8 cellular contexts compared by ENCODE assay signal in the genomic region with DNA sequence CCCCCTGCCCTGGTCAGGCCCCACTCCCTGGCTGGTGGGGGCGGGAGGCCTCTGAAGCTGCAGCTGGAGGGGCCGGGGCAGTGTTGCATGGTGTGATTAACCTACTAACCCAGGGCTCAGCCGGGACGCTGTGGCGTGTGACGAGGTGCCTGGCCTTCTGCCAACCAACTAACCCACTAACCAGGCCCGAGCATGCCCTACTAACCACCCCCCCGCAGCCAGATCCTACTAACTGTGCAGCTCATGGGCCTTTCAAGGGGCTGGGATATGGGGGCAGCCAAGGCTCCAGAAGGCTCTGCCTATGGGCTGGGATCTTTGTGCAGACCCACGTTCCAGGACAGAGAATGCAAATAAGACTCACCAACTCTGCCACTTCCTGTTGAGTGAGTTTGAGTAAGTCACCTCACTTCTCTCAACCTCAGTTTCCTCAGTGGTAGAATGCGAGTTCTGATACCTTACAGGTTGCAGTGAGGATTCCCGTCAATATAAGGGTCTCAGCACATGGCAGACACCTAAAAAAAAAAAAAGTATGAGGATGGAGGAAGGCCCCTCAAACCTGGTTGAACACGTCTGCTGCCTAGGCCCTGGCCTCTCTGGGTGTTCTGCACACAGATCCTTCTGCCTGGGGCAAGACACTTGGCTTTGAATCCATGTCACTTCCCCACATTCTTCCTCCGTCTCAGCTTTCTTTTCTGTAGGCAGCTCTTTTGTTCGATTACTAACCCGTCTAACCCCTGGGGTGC. TPM values are rescaled to one million over a fixed set of nuclear protein-coding genes. Genes with fewer than 3 reads are reported as not detected.
DNase-seq lines count a peak whose midpoint lies in the region; ATAC-seq and TF ChIP-seq lines count a peak whose summit lies in the region.

No MANE protein-coding gene starts in this region.

- intact Hi-C loops in MCF 10A (cut with micrococcal nuclease): loop anchor here (10.0 kb wide), 2 partner anchors 733 to 1133 kb away; a partner anchor contains a TSS

- no peaks in the 10 kb centered on the region for H3K9me3 Mint-ChIP-seq in MCF 10A (ENCODE audit: unreplicated experiment)
- no peaks in the 10 kb centered on the region for H3K9me3 Mint-ChIP-seq in natural killer cell treated with Interleukin-12 subunit alpha and Interleukin-12 subunit beta and Interleukin-15 and Interleukin-18, amount 100 ng/mL, for 72 hours

- TF ChIP-seq EP300 in suprapubic skin (IDR thresholded peaks at IDR 0.05): no peak

- BruUV-seq in MCF 10A (replicated peaks; lab: Mats Ljungman, UMichigan): no TSS peak

- peak overlapping the region; percentile 99 for H3K27ac Mint-ChIP-seq in MCF 10A (ENCODE audit: low read depth, unreplicated experiment)
- H3K27ac Mint-ChIP-seq in natural killer cell treated with Interleukin-12 subunit alpha and Interleukin-12 subunit beta and Interleukin-15 and Interleukin-18, amount 100 ng/mL, for 72 hours: peak overlapping the region; percentile 98 to 99

- H3K36me3 Mint-ChIP-seq in MCF 10A (ENCODE audit: insufficient read depth, unreplicated experiment): peaks cover 5% of the 10 kb centered on the region
- H3K36me3 Mint-ChIP-seq in natural killer cell treated with Interleukin-12 subunit alpha and Interleukin-12 subunit beta and Interleukin-15 and Interleukin-18, amount 100 ng/mL, for 72 hours: no peaks in the 10 kb centered on the region

- peaks cover 44% of the 10 kb centered on the region for H3K4me1 ChIP-seq in suprapubic skin

- peak overlapping the region; percentile 89 for H3K4me3 Mint-ChIP-seq in MCF 10A (ENCODE audit: unreplicated experiment)
- H3K4me3 Mint-ChIP-seq in natural killer cell treated with Interleukin-12 subunit alpha and Interleukin-12 subunit beta and Interleukin-15 and Interleukin-18, amount 100 ng/mL, for 72 hours: peak overlapping the region; percentile 97

- peaks cover 3% of the 10 kb centered on the region for H3K27me3 ChIP-seq in suprapubic skin

- TF ChIP-seq CTCF in MCF 10A (IDR thresholded peaks at IDR 0.05; ENCODE audit: unreplicated experiment) (no peak), suprapubic skin (IDR thresholded peaks at IDR 0.05) (no peak)

- 49% methylated on average over 11 of the region's 15 CpGs for WGBS in suprapubic skin

- H3K9me3 ChIP-seq in suprapubic skin: no peaks in the 10 kb centered on the region

- no peak overlapping the region for H3K4me3 ChIP-seq in suprapubic skin

- H3K27ac ChIP-seq in suprapubic skin: peak overlapping the region; percentile 96

- H3K36me3 ChIP-seq in suprapubic skin: no peaks in the 10 kb centered on the region

- POLR2A ChIA-PET in MCF 10A (lab: Yijun Ruan, JAX): interaction anchor here (0.7 to 1.6 kb wide), 2 partner anchors 8 to 12 kb away, joined by 3 read pairs; no protein-coding TSS in a partner anchor

- peak; percentile 37 to 64 for ATAC-seq in natural killer cell treated with Interleukin-12 subunit alpha and Interleukin-12 subunit beta and Interleukin-15 and Interleukin-18, amount 100 ng/mL, for 72 hours
- no peak for ATAC-seq in HG03439 (IDR thresholded peaks at IDR 0.05; ENCODE audit: unreplicated experiment)

- no peak for TF ChIP-seq POLR2A in suprapubic skin (IDR thresholded peaks at IDR 0.05)

- CTCF ChIA-PET in MCF 10A (lab: Yijun Ruan, JAX): interaction anchor here (0.6 to 1.2 kb wide), 5 partner anchors 10 to 251 kb away, joined by 3 to 5 read pairs (median 4); no protein-coding TSS in a partner anchor

- H3K4me1 Mint-ChIP-seq in MCF 10A (ENCODE audit: insufficient read depth, unreplicated experiment): peaks cover 37% of the 10 kb centered on the region
- peaks cover 73 to 78% of the 10 kb centered on the region in 2 donors for H3K4me1 Mint-ChIP-seq in natural killer cell treated with Interleukin-12 subunit alpha and Interleukin-12 subunit beta and Interleukin-15 and Interleukin-18, amount 100 ng/mL, for 72 hours (ENCODE audit: low read depth in 2 of 2)

- no peaks in the 10 kb centered on the region for H3K27me3 Mint-ChIP-seq in MCF 10A (ENCODE audit: insufficient read depth, unreplicated experiment)
- no peaks in the 10 kb centered on the region for H3K27me3 Mint-ChIP-seq in natural killer cell treated with Interleukin-12 subunit alpha and Interleukin-12 subunit beta and Interleukin-15 and Interleukin-18, amount 100 ng/mL, for 72 hours

- peak; percentile 52 for DNase-seq in NK-92 treated with Interleukin-12 subunit alpha and Interleukin-12 subunit beta, amount 100 ng/mL, for 24 hours (lab: John Stamatoyannopoulos, UW)
- no peak for DNase-seq in NK-92 (lab: John Stamatoyannopoulos, UW; ENCODE audit: unreplicated experiment)
- peak; percentile 70 for DNase-seq in T-helper 9 cell
- peak; percentile 45 for DNase-seq in MCF 10A (ENCODE audit: unreplicated experiment)
- DNase-seq in natural killer cell treated with Interleukin-12 subunit alpha and Interleukin-12 subunit beta and Interleukin-15 and Interleukin-18, amount 100 ng/mL, for 72 hours (ENCODE audit: low spot score): peak; percentile 84
- DNase-seq in suprapubic skin (ENCODE audit: low spot score in 2 of 2): peak; percentile 75 to 81
- no peak for DNase-seq in NCI-H1436 (lab: John Stamatoyannopoulos, UW)

RNA-seq across cellular contexts. Expression of a gene that starts 14.1 kb away (rescaled TPM):
- total RNA-seq in MCF 10A (2022) (0.49 and 0.56 TPM in 2 replicates), suprapubic skin (1 to 10 TPM in 2 of 4 donors, under 1 TPM in 2; 0.72 to 7.6 (median 1.1) TPM)
- total RNA-seq in natural killer cell treated with Interleukin-12 subunit alpha and Interleukin-12 subunit beta and Interleukin-15 and Interleukin-18, amount 100 ng/mL, for 72 hours: 10 to 100 TPM in 1 of 2 donors, 1 to 10 TPM in 1; 6.0 to 12.6 TPM

RNA-seq across cellular contexts. Expression of a gene that starts 49.7 kb away (rescaled TPM):
- total RNA-seq in MCF 10A (2022): not detected in 2 replicates
- not detected for total RNA-seq in natural killer cell treated with Interleukin-12 subunit alpha and Interleukin-12 subunit beta and Interleukin-15 and Interleukin-18, amount 100 ng/mL, for 72 hours
- total RNA-seq in suprapubic skin: not detected

RNA-seq across cellular contexts. Expression of a gene that starts 53.7 kb away (rescaled TPM):
- total RNA-seq in MCF 10A (2022): not detected in 2 replicates
- total RNA-seq in natural killer cell treated with Interleukin-12 subunit alpha and Interleukin-12 subunit beta and Interleukin-15 and Interleukin-18, amount 100 ng/mL, for 72 hours: not detected
- not detected for total RNA-seq in suprapubic skin

Comparison
In these comparisons a context has a peak if more than half of its experiments do, and no peak if none do; other contexts are left out.
1. DNase-seq: peak in NK-92 treated with Interleukin-12 subunit alpha and Interleukin-12 subunit beta, amount 100 ng/mL, for 24 hours (single experiment), T-helper 9 cell (single experiment), MCF 10A (single experiment), natural killer cell treated with Interleukin-12 subunit alpha and Interleukin-12 subunit beta and Interleukin-15 and Interleukin-18, amount 100 ng/mL, for 72 hours (single experiment) and suprapubic skin (2 of 2); none in NK-92 (single experiment) and NCI-H1436 (single experiment).